In genomic region chr21:37907076-37907475, GRCh38 we compare ENCODE assay signal across 28 cellular contexts. TPM values are rescaled to one million over a fixed set of nuclear protein-coding genes. Genes with fewer than 3 reads are reported as not detected.
"Had no signal": no experiment of that assay in that cellular context is flagged by ENCODE, and none has a peak within 500 bp of the region (broad histone marks: within the 10 kb centered on the region; RNA-seq: fewer than 3 reads in every experiment).

No MANE protein-coding gene starts in this region.

- H3K4me3 ChIP-seq: breast epithelium, MG63, SJCRH30 had no signal

- H3K9me3 ChIP-seq: breast epithelium, MG63, SJCRH30, SK-N-SH had no signal

- H3K27me3 ChIP-seq: SJCRH30 had no signal

- H3K9ac ChIP-seq: SK-N-SH had no signal

- DNase-seq: activated CD4-positive, alpha-beta memory T cell treated with anti-CD3 and anti-CD28 coated beads, Interleukin-2, amount 10 ng/mL, durations not matched to agents 7 days and 5 days; activated CD4-positive, alpha-beta T cell treated with anti-CD3 and anti-CD28 coated beads for 36 hours; activated CD4-positive, alpha-beta T cell treated with anti-CD3 and anti-CD28 coated beads, Interleukin-2, amount 50 U/mL, for 1 hour; activated gamma-delta T cell treated with Interleukin-2 at 50 U/mL for 16 hours; activated naive CD4-positive, alpha-beta T cell treated with anti-CD3 and anti-CD28 coated beads, Interleukin-2, amount 10 ng/mL, durations not matched to agents 7 days and 5 days; activated naive CD8-positive, alpha-beta T cell treated with anti-CD3 and anti-CD28 coated beads for 36 hours; activated T-cell treated with anti-CD3 and anti-CD28 coated beads, Interleukin-2, amount 50 U/mL, for 72 hours; aorta; central memory CD4-positive, alpha-beta T cell; Kasumi-1; MG63; MV-4-11; NCI-H1092 treated with DMSO at 0.1 percent for 48 hours; NCI-H1417 treated with DMSO at 0.1 percent for 48 hours; NCI-H1694; NCI-H2029 treated with DMSO at 0.1 percent for 48 hours; NCI-H446; NCI-H524; Right ventricle myocardium superior; SJCRH30; SK-N-SH; T-helper 1 cell; WERI-Rb-1 had no signal

- H3K27ac ChIP-seq: breast epithelium, RWPE1, SJCRH30, WERI-Rb-1 had no signal

- H3K4me1 ChIP-seq: breast epithelium, SJCRH30 had no signal

- H3K4me2 ChIP-seq: SK-N-SH had no signal

- H3K36me3 ChIP-seq: breast epithelium, MG63, SJCRH30, WERI-Rb-1 had no signal

- ATAC-seq: activated CD4-positive, alpha-beta T cell treated with anti-CD3 and anti-CD28 coated beads for 36 hours; activated T-cell treated with anti-CD3 and anti-CD28 coated beads, Interleukin-2, amount 50 U/mL, for 72 hours had no signal

RNA-seq across cellular contexts. Expression of gene KCNJ6, which starts 9.2 kb away (rescaled TPM):
- total RNA-seq: activated CD4-positive, alpha-beta memory T cell treated with anti-CD3 and anti-CD28 coated beads, Interleukin-2, amount 10 ng/mL, durations not matched to agents 7 days and 5 days; activated CD4-positive, alpha-beta T cell treated with anti-CD3 and anti-CD28 coated beads for 36 hours; activated CD8-positive, alpha-beta memory T cell treated with anti-CD3 and anti-CD28 coated beads for 36 hours; activated naive CD8-positive, alpha-beta T cell treated with anti-CD3 and anti-CD28 coated beads for 36 hours; activated T-cell treated with anti-CD3 and anti-CD28 coated beads, Interleukin-2, amount 50 U/mL, for 72 hours; activated T-helper 2 cell treated with anti-CD3 and anti-CD28 coated beads, Interferon-gamma antibody, Interleukin-2, Interleukin-4, amounts not matched to agents 10 μg/mL and 5 μg/mL and 100 μg/mL, durations not matched to agents 14 hours and 24 hours and 36 hours; breast epithelium; Right ventricle myocardium superior; SJCRH30; T-helper 2 cell treated with Interferon-gamma antibody and Interleukin-4, amounts not matched to agents 100 ng/mL and 5 ng/mL, for 36 hours had no signal
- polyA plus RNA-seq: aorta, SK-N-SH had no signal
